30 cellular contexts compared by ENCODE assay signal in the genomic region with DNA sequence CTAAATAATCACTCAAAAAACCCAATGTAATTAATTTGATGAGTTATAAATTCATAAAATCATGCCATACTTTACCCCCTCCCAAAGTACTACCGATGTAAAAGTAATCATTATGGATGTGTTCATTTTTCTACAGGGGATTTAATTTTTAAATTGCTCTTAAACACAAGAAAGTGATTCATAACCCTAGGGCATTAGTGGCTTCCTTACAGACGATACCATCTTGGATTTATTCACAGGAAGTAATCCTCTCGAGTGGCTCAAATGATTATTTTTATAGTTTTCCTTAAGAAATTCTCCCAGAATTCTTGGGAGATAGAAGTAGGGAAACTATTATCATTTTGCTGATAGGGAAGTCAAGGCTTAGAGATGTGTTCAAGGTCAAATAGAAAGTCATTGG.
DNase-seq lines count a peak whose midpoint lies in the region; ATAC-seq and TF ChIP-seq lines count a peak whose summit lies in the region.
"Had no signal": no experiment of that assay in that cellular context is flagged by ENCODE, and none has a peak within 500 bp of the region (broad histone marks: within the 10 kb centered on the region; RNA-seq: fewer than 3 reads in every experiment).

No MANE protein-coding gene starts in this region.

- H3K9me3 ChIP-seq in Karpas-422 (ENCODE audit: low read length) (no peaks in the 10 kb centered on the region), parathyroid adenoma (ENCODE audit: control insufficient read depth, low read length) (no peaks in the 10 kb centered on the region), neural progenitor cell (ENCODE audit: low read depth) (no peaks in the 10 kb centered on the region)
- H3K9me3 ChIP-seq: A549, MG63, sigmoid colon, tibial artery had no signal

- H3K27me3 Mint-ChIP-seq in activated CD4-positive, alpha-beta memory T cell treated with anti-CD3 and anti-CD28 coated beads, Interleukin-2, amount 10 ng/mL, durations not matched to agents 7 days and 5 days: peaks cover 17% of the 10 kb centered on the region
- peaks cover 13% of the 10 kb centered on the region for H3K27me3 Mint-ChIP-seq in activated CD4-positive, alpha-beta memory T cell treated with anti-CD3 and anti-CD28 coated beads for 36 hours
- H3K27me3 Mint-ChIP-seq in neural progenitor cell (ENCODE audit: insufficient read depth, low read depth): no peaks in the 10 kb centered on the region

- H3K9me2 ChIP-seq in Karpas-422 (replicated peaks; ENCODE audit: insufficient read depth, low read length): no peaks in the 10 kb centered on the region

- peaks cover 2% of the 10 kb centered on the region for H3K9me3 Mint-ChIP-seq in activated CD4-positive, alpha-beta memory T cell treated with anti-CD3 and anti-CD28 coated beads, Interleukin-2, amount 10 ng/mL, durations not matched to agents 7 days and 5 days
- no peaks in the 10 kb centered on the region for H3K9me3 Mint-ChIP-seq in activated CD4-positive, alpha-beta memory T cell treated with anti-CD3 and anti-CD28 coated beads for 36 hours
- no peaks in the 10 kb centered on the region for H3K9me3 Mint-ChIP-seq in neural progenitor cell
- H3K9me3 Mint-ChIP-seq: activated naive CD4-positive, alpha-beta T cell treated with anti-CD3 and anti-CD28 coated beads, Interleukin-2, amount 50 U/mL, for 24 hours; immature natural killer cell had no signal

- H3K4me3 ChIP-seq in Karpas-422 (ENCODE audit: low read length) (peak overlapping the region; percentile 60), parathyroid adenoma (ENCODE audit: low read depth, low read length) (no peak overlapping the region), neural progenitor cell (no peak overlapping the region)
- H3K4me3 ChIP-seq: A549, MG63, PC-9, sigmoid colon, tibial artery had no signal

- no peaks in the 10 kb centered on the region for H3K36me3 ChIP-seq in Karpas-422 (ENCODE audit: insufficient read depth, low read length)
- H3K36me3 ChIP-seq in parathyroid adenoma (ENCODE audit: control insufficient read depth, insufficient read depth, low read length): no peaks in the 10 kb centered on the region
- H3K36me3 ChIP-seq in neural progenitor cell: no peaks in the 10 kb centered on the region
- H3K36me3 ChIP-seq: MG63, sigmoid colon, tibial artery had no signal

- no peaks in the 10 kb centered on the region for H3K79me2 ChIP-seq in Karpas-422 (ENCODE audit: low read length)
- peaks cover 14% of the 10 kb centered on the region for H3K79me2 ChIP-seq in parathyroid adenoma
- no peaks in the 10 kb centered on the region for H3K79me2 ChIP-seq in neural progenitor cell (ENCODE audit: low read depth)

- no peaks in the 10 kb centered on the region for H3F3A ChIP-seq in neural progenitor cell (ENCODE audit: low read depth)

- no peak for TF ChIP-seq CTCF in parathyroid adenoma (IDR thresholded peaks at IDR 0.05)
- TF ChIP-seq CTCF in neural progenitor cell (IDR thresholded peaks at IDR 0.05): no peak

- H2AFZ ChIP-seq in Karpas-422 (ENCODE audit: low read length) (no peak overlapping the region), parathyroid adenoma (no peak overlapping the region), neural progenitor cell (replicated peaks) (no peak overlapping the region)
- H2AFZ ChIP-seq: PC-9 had no signal

- no peak for DNase-seq in activated CD4-positive, alpha-beta memory T cell treated with anti-CD3 and anti-CD28 coated beads, Interleukin-2, amount 10 ng/mL, durations not matched to agents 7 days and 5 days
- no peak for DNase-seq in activated CD4-positive, alpha-beta memory T cell treated with anti-CD3 and anti-CD28 coated beads for 36 hours
- DNase-seq in Karpas-422 (no peak), OCI-M1 (lab: John Stamatoyannopoulos, UW) (peak; percentile 1), SHP77 treated with DMSO at 0.1 percent for 48 hours (lab: John Stamatoyannopoulos, UW) (no peak), neural progenitor cell (ENCODE audit: low spot score) (no peak)
- DNase-seq: amygdala; effector CD4-positive, alpha-beta T cell; left cardiac atrium; MG63; NCI-H1436; NCI-H2081; NCI-H2227 treated with DMSO at 0.1 percent for 48 hours; NCI-H774; nucleus accumbens; PC-9; Right ventricle myocardium superior; sigmoid colon; stimulated activated CD4-positive, alpha-beta T cell treated with anti-CD3 and anti-CD28 coated beads, Interleukin-4, amount 100 ng/mL, for 24 hours; tibial artery had no signal

- H4K20me1 ChIP-seq in Karpas-422 (ENCODE audit: insufficient read depth, low read depth, low read length) (no peaks in the 10 kb centered on the region), neural progenitor cell (ENCODE audit: low read depth) (no peaks in the 10 kb centered on the region)

- H3K9ac ChIP-seq in Karpas-422 (ENCODE audit: low read length) (peak overlapping the region; percentile 59), parathyroid adenoma (no peak overlapping the region), neural progenitor cell (no peak overlapping the region)

- CTCF ChIA-PET in activated CD4-positive, alpha-beta memory T cell treated with anti-CD3 and anti-CD28 coated beads, Interleukin-2, amount 10 ng/mL, durations not matched to agents 7 days and 5 days (lab: Charles Lee): interaction anchor here (0.7 to 2.2 kb wide), 2 partner anchors 11 to 27 kb away, joined by 3 to 9 read pairs; no protein-coding TSS in a partner anchor
- CTCF ChIA-PET in activated CD4-positive, alpha-beta memory T cell treated with anti-CD3 and anti-CD28 coated beads for 36 hours (lab: Charles Lee): no interaction called here

- peaks cover 47% of the 10 kb centered on the region for H3K4me1 Mint-ChIP-seq in activated CD4-positive, alpha-beta memory T cell treated with anti-CD3 and anti-CD28 coated beads, Interleukin-2, amount 10 ng/mL, durations not matched to agents 7 days and 5 days
- no peaks in the 10 kb centered on the region for H3K4me1 Mint-ChIP-seq in activated CD4-positive, alpha-beta memory T cell treated with anti-CD3 and anti-CD28 coated beads for 36 hours (ENCODE audit: low read depth)
- no peaks in the 10 kb centered on the region for H3K4me1 Mint-ChIP-seq in neural progenitor cell
- H3K4me1 Mint-ChIP-seq: activated naive CD4-positive, alpha-beta T cell treated with anti-CD3 and anti-CD28 coated beads, Interleukin-2, amount 50 U/mL, for 24 hours had no signal

- H3K27ac Mint-ChIP-seq in activated CD4-positive, alpha-beta memory T cell treated with anti-CD3 and anti-CD28 coated beads, Interleukin-2, amount 10 ng/mL, durations not matched to agents 7 days and 5 days: peak overlapping the region; percentile 40
- no peak overlapping the region for H3K27ac Mint-ChIP-seq in activated CD4-positive, alpha-beta memory T cell treated with anti-CD3 and anti-CD28 coated beads for 36 hours
- H3K27ac Mint-ChIP-seq in neural progenitor cell: no peak overlapping the region
- H3K27ac Mint-ChIP-seq: activated CD4-positive, alpha-beta T cell treated with anti-CD3 and anti-CD28 coated beads for 36 hours; activated naive CD4-positive, alpha-beta T cell treated with anti-CD3 and anti-CD28 coated beads, Interleukin-2, amount 50 U/mL, for 24 hours; immature natural killer cell; naive thymus-derived CD8-positive, alpha-beta T cell had no signal

- H3K4me1 ChIP-seq in Karpas-422 (ENCODE audit: low read length) (peaks cover 82% of the 10 kb centered on the region), parathyroid adenoma (peaks cover 33% of the 10 kb centered on the region), neural progenitor cell (no peaks in the 10 kb centered on the region)
- H3K4me1 ChIP-seq: A549, sigmoid colon, tibial artery had no signal

- H3K36me3 Mint-ChIP-seq in activated CD4-positive, alpha-beta memory T cell treated with anti-CD3 and anti-CD28 coated beads, Interleukin-2, amount 10 ng/mL, durations not matched to agents 7 days and 5 days (ENCODE audit: low read depth): peaks cover 5% of the 10 kb centered on the region
- H3K36me3 Mint-ChIP-seq in activated CD4-positive, alpha-beta memory T cell treated with anti-CD3 and anti-CD28 coated beads for 36 hours: no peaks in the 10 kb centered on the region
- H3K36me3 Mint-ChIP-seq in neural progenitor cell: no peaks in the 10 kb centered on the region
- H3K36me3 Mint-ChIP-seq: activated naive CD4-positive, alpha-beta T cell treated with anti-CD3 and anti-CD28 coated beads, Interleukin-2, amount 50 U/mL, for 24 hours; CD4-positive, alpha-beta memory T cell; immature natural killer cell; naive thymus-derived CD8-positive, alpha-beta T cell had no signal

- H3K27me3 ChIP-seq in Karpas-422 (ENCODE audit: low read length) (no peaks in the 10 kb centered on the region), parathyroid adenoma (ENCODE audit: control insufficient read depth, insufficient read depth, low read length) (no peaks in the 10 kb centered on the region), neural progenitor cell (no peaks in the 10 kb centered on the region)

- POLR2A ChIA-PET in activated CD4-positive, alpha-beta memory T cell treated with anti-CD3 and anti-CD28 coated beads, Interleukin-2, amount 10 ng/mL, durations not matched to agents 7 days and 5 days (lab: Charles Lee): no interaction called here
- POLR2A ChIA-PET in activated CD4-positive, alpha-beta memory T cell treated with anti-CD3 and anti-CD28 coated beads for 36 hours (lab: Charles Lee): no interaction called here

- intact Hi-C loops in activated CD4-positive, alpha-beta memory T cell treated with anti-CD3 and anti-CD28 coated beads for 36 hours (cut with micrococcal nuclease): no loop called here

- H3K27ac ChIP-seq in Karpas-422 (ENCODE audit: low read length): peak overlapping the region; percentile 99
- peak overlapping the region; percentile 37 for H3K27ac ChIP-seq in parathyroid adenoma
- H3K27ac ChIP-seq in neural progenitor cell: no peak overlapping the region
- H3K27ac ChIP-seq: A549, epithelial cell of prostate, PC-9, sigmoid colon, tibial artery had no signal

- H3K4me2 ChIP-seq in Karpas-422 (ENCODE audit: low read depth, low read length, poor library complexity, severe bottlenecking) (peak overlapping the region; percentile 81), parathyroid adenoma (ENCODE audit: low read length) (no peak overlapping the region), neural progenitor cell (no peak overlapping the region)
- H3K4me2 ChIP-seq: A549, PC-9 had no signal

- H3K4me3 Mint-ChIP-seq in activated CD4-positive, alpha-beta memory T cell treated with anti-CD3 and anti-CD28 coated beads, Interleukin-2, amount 10 ng/mL, durations not matched to agents 7 days and 5 days: no peak overlapping the region
- H3K4me3 Mint-ChIP-seq in activated CD4-positive, alpha-beta memory T cell treated with anti-CD3 and anti-CD28 coated beads for 36 hours: no peak overlapping the region
- H3K4me3 Mint-ChIP-seq in neural progenitor cell: no peak overlapping the region
- H3K4me3 Mint-ChIP-seq: activated CD4-positive, alpha-beta T cell treated with anti-CD3 and anti-CD28 coated beads for 36 hours; activated naive CD4-positive, alpha-beta T cell treated with anti-CD3 and anti-CD28 coated beads, Interleukin-2, amount 50 U/mL, for 24 hours; CD4-positive, alpha-beta memory T cell; IgD-negative memory B cell; immature natural killer cell; naive thymus-derived CD8-positive, alpha-beta T cell had no signal

- no peak for ATAC-seq in GM21528 (IDR thresholded peaks at IDR 0.05; ENCODE audit: low FRiP score, unreplicated experiment)
- ATAC-seq: A549; left cardiac atrium; naive thymus-derived CD8-positive, alpha-beta T cell had no signal
